Comparison of ENCODE assay signal across 8 cellular contexts in the genomic region with DNA sequence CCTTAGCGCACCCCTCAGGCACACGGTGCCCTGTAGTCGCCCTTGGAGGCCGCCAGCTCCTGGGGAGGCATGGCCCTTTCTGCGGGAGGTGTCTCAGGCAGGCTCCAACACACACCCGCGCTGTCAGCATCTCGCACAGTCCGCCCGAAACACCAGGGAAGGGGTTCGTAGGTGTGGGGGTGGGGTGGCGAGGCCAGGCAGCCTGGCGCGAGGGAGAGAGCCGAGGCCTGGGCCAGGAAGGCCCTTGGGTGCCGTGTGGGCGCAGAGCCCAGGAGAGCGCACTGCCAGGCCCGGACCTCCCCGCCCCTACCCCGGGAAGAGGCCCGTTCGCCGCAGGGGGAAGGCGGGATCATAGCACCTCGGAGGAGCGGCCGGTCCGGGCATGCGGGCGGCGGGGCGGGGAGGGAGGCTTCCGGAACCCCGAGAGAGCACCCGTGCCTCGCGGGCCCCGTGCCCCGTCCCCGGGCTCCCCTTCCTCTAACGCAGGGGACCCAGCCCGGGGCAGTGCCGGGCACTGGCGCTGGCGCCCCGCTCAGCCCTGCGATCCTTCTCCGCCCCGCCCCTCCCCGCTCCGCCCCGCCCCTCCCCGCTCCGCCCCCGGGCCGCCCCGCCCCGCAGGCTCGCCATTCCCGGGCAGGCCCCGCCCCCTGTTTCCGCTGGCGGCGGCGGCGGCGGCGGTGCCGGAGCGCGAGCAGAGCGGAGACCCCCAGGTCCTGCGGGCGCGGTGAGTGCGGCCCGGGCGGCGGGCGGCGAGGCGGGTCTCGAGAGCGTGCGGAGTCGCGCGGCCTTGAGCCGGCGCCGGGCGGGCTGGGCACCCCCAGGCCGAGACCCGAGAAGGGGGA. TPM values are rescaled to one million over a fixed set of nuclear protein-coding genes. Genes with fewer than 3 reads are reported as not detected.
DNase-seq lines count a peak whose midpoint lies in the region; ATAC-seq and TF ChIP-seq lines count a peak whose summit lies in the region.

TSS of gene TSPAN9 (plus strand) at position 650 of the 842 bp plus-strand sequence. CDS start 123,815 bp downstream, outside the sequence.

- H4K20me1 ChIP-seq in DOHH2 (ENCODE audit: control insufficient read depth, insufficient read depth, low read depth, low read length) = no peaks in the 10 kb centered on the region

- intact Hi-C loops in colonic mucosa (cut with DNase I) = no loop called here

- H3K27ac ChIP-seq in DOHH2 (ENCODE audit: low read depth, low read length) (no peak within 1 kb of the TSS), colonic mucosa (peak within 1 kb of the TSS; percentile 52)

- no peaks in the 10 kb centered on the region for H3K9me2 ChIP-seq in DOHH2 (replicated peaks; ENCODE audit: control insufficient read depth, low read length)

- in situ Hi-C loops in HAP-1 (cut with MboI; ENCODE audit: low sequenced_read_pairs) = no loop called here

- TF ChIP-seq CTCF in DOHH2 (IDR thresholded peaks at IDR 0.05; ENCODE audit: low read depth, low read length, poor library complexity, severe bottlenecking) = no peak
- no peak for TF ChIP-seq CTCF in colonic mucosa (IDR thresholded peaks at IDR 0.05)

- ATAC-seq in left lobe of liver = peak; percentile 90

- H3K79me2 ChIP-seq in DOHH2 (ENCODE audit: control insufficient read depth, low read length) = no peaks in the 10 kb centered on the region

- H3F3A ChIP-seq in DOHH2 (ENCODE audit: control insufficient read depth, insufficient read depth) = no peaks in the 10 kb centered on the region

- no peaks in the 10 kb centered on the region for H3K9me3 ChIP-seq in DOHH2 (ENCODE audit: control insufficient read depth, insufficient read depth, low read length)
- H3K9me3 ChIP-seq in HAP-1 = no peaks in the 10 kb centered on the region
- no peaks in the 10 kb centered on the region for H3K9me3 ChIP-seq in colonic mucosa

- H3K4me1 ChIP-seq in DOHH2 (ENCODE audit: control insufficient read depth, low read length) (peaks cover 27% of the 10 kb centered on the region), HAP-1 (peaks cover 12% of the 10 kb centered on the region), colonic mucosa (no peaks in the 10 kb centered on the region)

- DNase-seq in HAP-1 (ENCODE audit: low spot score in 2 of 2) (peak; percentile 29 to 84), NCI-H128 (lab: John Stamatoyannopoulos, UW; ENCODE audit: unreplicated experiment) (peak; percentile 45), colonic mucosa (peak; percentile 64), left lobe of liver (ENCODE audit: low spot score) (peak; percentile 90), NCI-H187 treated with DMSO at 0.1 percent for 48 hours (lab: John Stamatoyannopoulos, UW) (no peak)
- DNase-seq in activated CD4-positive, alpha-beta T cell treated with anti-CD3 and anti-CD28 coated beads for 48 hours = peak; percentile 61
- DNase-seq in stimulated activated CD4-positive, alpha-beta T cell treated with anti-CD3 and anti-CD28 coated beads, Interleukin-2, amount 100 ng/mL, for 4 hours (ENCODE audit: low read depth) = peak; percentile 52

- H3K4me2 ChIP-seq in DOHH2 (ENCODE audit: low read length) = peak within 1 kb of the TSS; percentile 86

- H3K27me3 ChIP-seq in DOHH2 (ENCODE audit: control insufficient read depth, low read length) (peaks cover 33% of the 10 kb centered on the region), HAP-1 (ENCODE audit: low read depth) (no peaks in the 10 kb centered on the region), colonic mucosa (no peaks in the 10 kb centered on the region)

- H3K4me3 ChIP-seq in DOHH2 (ENCODE audit: low read length) (peak within 1 kb of the TSS; percentile 69), HAP-1 (peak within 1 kb of the TSS; percentile 62), colonic mucosa (peak within 1 kb of the TSS; percentile 67)

- H3K9ac ChIP-seq in colonic mucosa (ENCODE audit: low read depth in 2 of 2, low read length in 2 of 2) = peak within 1 kb of the TSS; percentile 58 to 83

- no peaks in the 10 kb centered on the region for H3K36me3 ChIP-seq in DOHH2 (ENCODE audit: control insufficient read depth, low read length)
- no peaks in the 10 kb centered on the region for H3K36me3 ChIP-seq in HAP-1 (replicated peaks)
- no peaks in the 10 kb centered on the region for H3K36me3 ChIP-seq in colonic mucosa

RNA-seq across cellular contexts. Expression of gene TSPAN9, which starts in this region (rescaled TPM):
- total RNA-seq in colonic mucosa = 1 to 10 TPM; 4.7 to 9.9 TPM
- total RNA-seq in left lobe of liver = 43.7 TPM
